ENCODE assay signal across 20 cellular contexts in the genomic region with DNA sequence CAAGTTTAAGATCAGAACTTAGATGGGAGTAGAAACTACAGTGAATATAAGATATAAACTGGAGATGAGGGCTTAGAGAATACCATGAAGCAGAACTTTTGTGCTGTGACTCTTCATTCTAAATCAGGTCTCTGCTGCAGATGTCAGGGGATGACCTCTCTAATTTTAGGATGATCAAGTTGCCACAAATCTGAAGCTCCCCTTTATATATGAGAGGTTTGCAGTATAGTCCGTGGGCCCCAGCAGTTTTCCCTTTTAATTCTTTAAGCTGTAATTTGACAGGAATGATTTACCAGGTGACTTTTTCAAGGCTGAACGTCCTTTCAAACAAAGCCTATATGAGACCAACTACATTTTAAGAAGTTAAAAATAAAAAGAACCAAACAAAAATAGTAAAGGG. TPM values are rescaled to one million over a fixed set of nuclear protein-coding genes. Genes with fewer than 3 reads are reported as not detected.
A peak's percentile ranks its signal among the peaks of the same experiment; 100 is the strongest.
DNase-seq lines count a peak whose midpoint lies in the region; ATAC-seq, FAIRE-seq and TF ChIP-seq lines count a peak whose summit lies in the region.
"Had no signal": no experiment of that assay in that cellular context is flagged by ENCODE, and none has a peak within 500 bp of the region (broad histone marks: within the 10 kb centered on the region; RNA-seq: fewer than 3 reads in every experiment).

No MANE protein-coding gene starts in this region.

- H3K4me3 Mint-ChIP-seq in astrocyte (ENCODE audit: unreplicated experiment), result no peak overlapping the region
- H3K4me3 Mint-ChIP-seq: activated naive CD8-positive, alpha-beta T cell treated with anti-CD3 and anti-CD28 coated beads, Interleukin-2, amount 10 ng/mL, durations not matched to agents 7 days and 5 days; CD8-positive, alpha-beta T cell had no signal

- H3K27me3 Mint-ChIP-seq in astrocyte (ENCODE audit: low read depth, unreplicated experiment), result no peaks in the 10 kb centered on the region

- no peak for ATAC-seq in Right ventricle myocardium superior (ENCODE audit: poor library complexity)
- ATAC-seq: CD8-positive, alpha-beta T cell; lower lobe of right lung had no signal

- TF ChIP-seq CTCF in astrocyte (IDR thresholded peaks at IDR 0.05; ENCODE audit: insufficient read depth, low read depth, low read length), result no peak
- no peak for TF ChIP-seq CTCF in liver (IDR thresholded peaks at IDR 0.05; ENCODE audit: low read depth, low read length, missing input control)
- no peak for TF ChIP-seq CTCF in kidney (IDR thresholded peaks at IDR 0.05; ENCODE audit: borderline replicate concordance, extremely low read depth, insufficient read depth)

- H3K4me1 ChIP-seq in astrocyte (ENCODE audit: insufficient read depth, low read length) (peaks cover 52% of the 10 kb centered on the region), liver (ENCODE audit: control insufficient read depth in 4 of 4, insufficient read depth in 4 of 4, low read length in 3 of 4) (peaks cover 3 to 45% (median 11%) of the 10 kb centered on the region in 4 donors), stomach smooth muscle (ENCODE audit: control insufficient read depth, insufficient read depth, low read length) (peaks cover 14% of the 10 kb centered on the region), kidney (ENCODE audit: control insufficient read depth in 1 of 2, insufficient read depth in 1 of 2, low read depth in 1 of 2, low read length in 2 of 2) (no peaks in the 10 kb centered on the region)

- H3K79me2 ChIP-seq in astrocyte (ENCODE audit: insufficient read depth, low read length), result peaks cover 15% of the 10 kb centered on the region

- H3K9me3 ChIP-seq in astrocyte (ENCODE audit: insufficient read depth, low read depth, low read length) (no peaks in the 10 kb centered on the region), liver (ENCODE audit: control insufficient read depth in 4 of 4, low read length in 3 of 4) (no peaks in the 10 kb centered on the region), stomach smooth muscle (ENCODE audit: control insufficient read depth in 2 of 2, low read length in 2 of 2) (no peaks in the 10 kb centered on the region), kidney (ENCODE audit: control insufficient read depth in 1 of 2, low read length in 2 of 2) (no peaks in the 10 kb centered on the region)
- H3K9me3 ChIP-seq: lower lobe of right lung, ovary had no signal

- peak overlapping the region; percentile 76 for H3K9ac ChIP-seq in astrocyte (ENCODE audit: low read length)
- no peak overlapping the region for H3K9ac ChIP-seq in liver (ENCODE audit: low read depth in 1 of 2, low read length in 2 of 2)
- peak overlapping the region in 1 of 2 donors; percentile 10 for H3K9ac ChIP-seq in stomach smooth muscle (ENCODE audit: low read length in 2 of 2)
- H3K9ac ChIP-seq in kidney (ENCODE audit: low read length in 2 of 2), result no peak overlapping the region

- DNase-seq in H54 (ENCODE audit: insufficient read length, low spot score) (no peak), astrocyte (ENCODE audit: low read depth) (no peak), Right ventricle myocardium superior (no peak), kidney (no peak), NCI-H345 (lab: John Stamatoyannopoulos, UW) (no peak), COLO829 (ENCODE audit: low spot score) (no peak)
- DNase-seq: activated CD4-positive, CD25-positive, alpha-beta regulatory T cell treated with anti-CD3 and anti-CD28 coated beads, Interleukin-2, amount 50 U/mL, for 72 hours; activated naive CD8-positive, alpha-beta T cell treated with anti-CD3 and anti-CD28 coated beads, Interleukin-2, amount 10 ng/mL, durations not matched to agents 7 days and 5 days; CD8-positive, alpha-beta T cell; DMS79 treated with DMSO at 0.1 percent for 48 hours; glutamatergic neuron; KG1; lower lobe of right lung; MV-4-11; NCI-H1694 treated with DMSO at 0.1 percent for 48 hours; ovary; RPMI8226 had no signal

- H3K36me3 Mint-ChIP-seq in astrocyte (ENCODE audit: low read depth, unreplicated experiment), result no peaks in the 10 kb centered on the region
- H3K36me3 Mint-ChIP-seq: activated naive CD8-positive, alpha-beta T cell treated with anti-CD3 and anti-CD28 coated beads, Interleukin-2, amount 10 ng/mL, durations not matched to agents 7 days and 5 days; CD8-positive, alpha-beta T cell had no signal

- no peaks in the 10 kb centered on the region for H3K9me3 Mint-ChIP-seq in astrocyte (ENCODE audit: unreplicated experiment)
- H3K9me3 Mint-ChIP-seq: activated naive CD8-positive, alpha-beta T cell treated with anti-CD3 and anti-CD28 coated beads, Interleukin-2, amount 10 ng/mL, durations not matched to agents 7 days and 5 days; CD8-positive, alpha-beta T cell had no signal

- peaks cover 18% of the 10 kb centered on the region for H3K4me1 Mint-ChIP-seq in astrocyte (ENCODE audit: low read depth, unreplicated experiment)

- peak overlapping the region; percentile 91 for H3K27ac ChIP-seq in astrocyte (ENCODE audit: low read depth, low read length)
- peak overlapping the region; percentile 40 to 63 for H3K27ac ChIP-seq in liver (ENCODE audit: low read depth in 1 of 2, low read length in 2 of 2)
- H3K27ac ChIP-seq in stomach smooth muscle (ENCODE audit: low read length), result peak overlapping the region; percentile 7
- no peak overlapping the region for H3K27ac ChIP-seq in kidney (ENCODE audit: low read depth in 2 of 2, low read length in 2 of 2)
- H3K27ac ChIP-seq: lower lobe of right lung had no signal

- H4K20me1 ChIP-seq in astrocyte (ENCODE audit: insufficient read depth, low read length), result no peaks in the 10 kb centered on the region

- H2AFZ ChIP-seq in astrocyte (ENCODE audit: low read depth, low read length), result no peak overlapping the region

- H3K27me3 ChIP-seq in astrocyte (ENCODE audit: insufficient read depth, low read length), result no peaks in the 10 kb centered on the region
- H3K27me3 ChIP-seq in liver (ENCODE audit: control insufficient read depth in 4 of 4, insufficient read depth in 4 of 4, low read length in 3 of 4), result no peaks in the 10 kb centered on the region
- H3K27me3 ChIP-seq in stomach smooth muscle (ENCODE audit: control insufficient read depth in 1 of 2, insufficient read depth in 2 of 2, low read length in 2 of 2), result no peaks in the 10 kb centered on the region
- H3K27me3 ChIP-seq: ovary had no signal

- TF ChIP-seq POLR2A in H54 (IDR thresholded peaks at IDR 0.05; ENCODE audit: low read depth, low read length), result no peak

- H3K4me3 ChIP-seq in astrocyte (ENCODE audit: insufficient read depth, low read depth, low read length) (peak overlapping the region; percentile 13), liver (ENCODE audit: low read depth in 1 of 3, low read length in 3 of 3) (no peak overlapping the region), stomach smooth muscle (ENCODE audit: low read length in 2 of 2) (peak overlapping the region in 1 of 2 donors; percentile 24), kidney (ENCODE audit: low read length in 2 of 2) (no peak overlapping the region)
- H3K4me3 ChIP-seq: lower lobe of right lung, ovary had no signal

- H3K27ac Mint-ChIP-seq in astrocyte (ENCODE audit: unreplicated experiment), result peak overlapping the region; percentile 90
- H3K27ac Mint-ChIP-seq: activated naive CD8-positive, alpha-beta T cell treated with anti-CD3 and anti-CD28 coated beads, Interleukin-2, amount 10 ng/mL, durations not matched to agents 7 days and 5 days; CD8-positive, alpha-beta T cell had no signal

- TF ChIP-seq RAD21 in liver (IDR thresholded peaks at IDR 0.05), result no peak

- intact Hi-C loops in Right ventricle myocardium superior (cut with DNase I) (loop anchor here (10.0 kb wide), 1 partner anchor 91 kb away; no protein-coding TSS in a partner anchor), kidney (cut with DNase I) (no loop called here)

- peak; percentile 23 for FAIRE-seq in H54 (lab: Jason Lieb, UNC)
- FAIRE-seq in astrocyte (lab: Jason Lieb, UNC), result no peak
- FAIRE-seq in kidney (lab: Jason Lieb, UNC), result no peak
- FAIRE-seq: bronchial epithelial cell had no signal

- H3K36me3 ChIP-seq in astrocyte (ENCODE audit: insufficient read depth, low read length) (no peaks in the 10 kb centered on the region), liver (ENCODE audit: control insufficient read depth in 4 of 4, insufficient read depth in 3 of 4, low read depth in 1 of 4, low read length in 3 of 4) (no peaks in the 10 kb centered on the region), stomach smooth muscle (ENCODE audit: control insufficient read depth in 2 of 2, insufficient read depth in 2 of 2, low read length in 2 of 2) (no peaks in the 10 kb centered on the region), kidney (ENCODE audit: control insufficient read depth in 1 of 2, insufficient read depth in 2 of 2, low read length in 2 of 2) (no peaks in the 10 kb centered on the region)
- H3K36me3 ChIP-seq: lower lobe of right lung, ovary had no signal

- H3K4me2 ChIP-seq in astrocyte (ENCODE audit: low read length), result peak overlapping the region; percentile 80

- WGBS in liver, result 80% methylated on average over 2 of the region's 2 CpGs

TF ChIP-seq in liver, 16 proteins besides CTCF, POLR2A, EP300 and RAD21:
- TF ChIP-seq RXRA (IDR thresholded peaks at IDR 0.05) (no peak), YY1 (IDR thresholded peaks at IDR 0.05) (no peak), EGR1 (IDR thresholded peaks at IDR 0.05; ENCODE audit: low read depth in 2 of 2) (no peak), SP1 (IDR thresholded peaks at IDR 0.05) (no peak)
TF ChIP-seq in liver: peak in this region for 0.

RNA-seq across cellular contexts. Expression of gene PLOD2, which starts 4.9 kb away (rescaled TPM):
- 117 and 151 TPM in 2 replicates for total RNA-seq in astrocyte
- total RNA-seq in liver, result 10 to 100 TPM; 27.2 to 57.0 TPM
- 10 to 100 TPM; 18.6 to 21.4 TPM for polyA plus RNA-seq in liver
- total RNA-seq in Right ventricle myocardium superior, result 16.9 TPM
- total RNA-seq in kidney, result 66.0 TPM
- polyA plus RNA-seq in kidney (ENCODE audit: insufficient read depth, low read depth, low replicate concordance), result 21.3 TPM
- total RNA-seq: CD8-positive, alpha-beta T cell had no signal

Comparison
In these comparisons a context has a peak if more than half of its experiments do, and no peak if none do; other contexts are left out.
1. H3K27ac ChIP-seq: peak in astrocyte (single experiment), liver (2 of 2) and stomach smooth muscle (single experiment); none in kidney (0 of 2).